24 cellular contexts compared by ENCODE assay signal in the genomic region with DNA sequence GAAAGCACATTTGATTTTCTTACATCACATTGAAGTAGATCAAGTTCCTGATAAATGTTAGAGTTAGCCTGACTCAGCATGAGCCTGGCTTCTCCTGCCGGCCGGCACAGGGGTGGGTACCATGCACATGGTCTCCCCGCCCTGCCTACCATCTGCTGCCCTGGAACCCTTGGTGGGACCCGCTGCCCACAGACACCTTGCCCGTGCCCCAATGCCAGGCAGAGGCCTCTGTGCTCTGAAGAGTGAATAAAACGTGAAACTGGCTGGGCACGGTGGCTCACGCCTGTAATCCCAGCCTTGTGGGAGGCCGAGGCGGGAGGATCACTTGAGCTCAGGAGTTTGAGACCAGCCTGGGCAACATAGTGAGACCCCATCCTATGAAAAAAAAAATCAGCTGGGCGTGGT. TPM values are rescaled to one million over a fixed set of nuclear protein-coding genes. Genes with fewer than 3 reads are reported as not detected.
A peak's percentile ranks its signal among the peaks of the same experiment; 100 is the strongest.
DNase-seq lines count a peak whose midpoint lies in the region; ATAC-seq and TF ChIP-seq lines count a peak whose summit lies in the region.
"Had no signal": no experiment of that assay in that cellular context is flagged by ENCODE, and none has a peak within 500 bp of the region (broad histone marks: within the 10 kb centered on the region; RNA-seq: fewer than 3 reads in every experiment).

No MANE protein-coding gene starts in this region.

- H3K4me2 ChIP-seq in BLaER1 treated with 17β-estradiol and CSF1 and Interleukin-3, amounts not matched to agents 10 nM and 100 nM = peak overlapping the region in 6 of 11 experiments; percentile 15 to 99 (median 72); a peak in 5 of 22 replicates

- peaks cover 5% of the 10 kb centered on the region; the same call in 1 of the 2 replicates for H3K27me3 Mint-ChIP-seq in WTC11 (ENCODE audit: low read depth)
- H3K27me3 Mint-ChIP-seq: type B pancreatic cell had no signal

- no peak overlapping the region for H3K27ac Mint-ChIP-seq in WTC11
- H3K27ac Mint-ChIP-seq: CD4-positive, alpha-beta T cell; type B pancreatic cell had no signal

- H3K4me1 Mint-ChIP-seq in WTC11 = no peaks in the 10 kb centered on the region

- H3K9ac ChIP-seq in BLaER1 treated with 17β-estradiol and CSF1 and Interleukin-3, amounts not matched to agents 10 nM and 100 nM = peak overlapping the region in 2 of 11 experiments; percentile 5 to 15; a peak in 3 of 22 replicates

- CTCF ChIA-PET in WTC11 (lab: Charles Lee) = no interaction called here

- H3K4me1 ChIP-seq in BLaER1 treated with 17β-estradiol and CSF1 and Interleukin-3, amounts not matched to agents 10 nM and 100 nM = peaks cover 48 to 78% (median 57%) of the 10 kb centered on the region in 10 experiments

- peaks cover 23 to 31% (median 29%) of the 10 kb centered on the region in 11 experiments for H3K9me3 ChIP-seq in BLaER1 treated with 17β-estradiol and CSF1 and Interleukin-3, amounts not matched to agents 10 nM and 100 nM (replicated peaks in 1 of 11)
- H3K9me3 ChIP-seq: esophagus squamous epithelium, stomach had no signal

- no peak for TF ChIP-seq CTCF in WTC11 (IDR thresholded peaks at IDR 0.05)
- TF ChIP-seq CTCF in omental fat pad (IDR thresholded peaks at IDR 0.05) = no peak

- POLR2A ChIA-PET in WTC11 (lab: Charles Lee) = no interaction called here

- peaks cover 15% of the 10 kb centered on the region for H3K36me3 Mint-ChIP-seq in WTC11

- peaks cover 0 to 21% (median 14%) of the 10 kb centered on the region in 11 experiments; a peak in 17 of 22 replicates for H3K27me3 ChIP-seq in BLaER1 treated with 17β-estradiol and CSF1 and Interleukin-3, amounts not matched to agents 10 nM and 100 nM
- no peaks in the 10 kb centered on the region for H3K27me3 ChIP-seq in H7 (ENCODE audit: control insufficient read depth, insufficient read depth, low read length)

- H3K9me3 Mint-ChIP-seq in WTC11 = peaks cover 10% of the 10 kb centered on the region
- H3K9me3 Mint-ChIP-seq: CD4-positive, alpha-beta T cell; type B pancreatic cell had no signal

- DNase-seq in H7 (peak; percentile 31), WTC11 (ENCODE audit: low spot score) (no peak), iris pigment epithelial cell (ENCODE audit: low read depth) (peak; percentile 29), DMS79 treated with DMSO at 0.1 percent for 48 hours (lab: John Stamatoyannopoulos, UW) (no peak), omental fat pad (ENCODE audit: low spot score) (no peak), amygdala (lab: John Stamatoyannopoulos, UW) (no peak), NCI-H1092 treated with DMSO at 0.1 percent for 48 hours (lab: John Stamatoyannopoulos, UW) (no peak)
- DNase-seq: activated CD4-positive, alpha-beta T cell treated with anti-CD3 and anti-CD28 coated beads, Interleukin-2, amount 50 U/mL, for 48 hours; activated naive CD4-positive, alpha-beta T cell; anterior cingulate cortex; CD4-positive, alpha-beta T cell; esophagus squamous epithelium; HCEC 1CT; mesendoderm; NCI-H1436 treated with DMSO at 0.1 percent for 48 hours; NCI-H2171 treated with DMSO at 0.1 percent for 48 hours; NCI-H526 treated with DMSO at 0.1 percent for 48 hours; stimulated activated CD4-positive, alpha-beta T cell treated with anti-CD3 and anti-CD28 coated beads, Interleukin-4, amount 100 ng/mL, for 1 hour; stomach; WERI-Rb-1 had no signal

- no peak overlapping the region for H3K27ac ChIP-seq in BLaER1 treated with 17β-estradiol and CSF1 and Interleukin-3, amounts not matched to agents 10 nM and 100 nM
- H3K27ac ChIP-seq: esophagus squamous epithelium, stomach, WERI-Rb-1 had no signal

- peaks cover 7 to 24% (median 21%) of the 10 kb centered on the region in 11 experiments; a peak in 16 of 22 replicates for H3K36me3 ChIP-seq in BLaER1 treated with 17β-estradiol and CSF1 and Interleukin-3, amounts not matched to agents 10 nM and 100 nM
- H3K36me3 ChIP-seq in H7 (replicated peaks; ENCODE audit: control insufficient read depth, insufficient read depth, low read length) = no peaks in the 10 kb centered on the region
- H3K36me3 ChIP-seq: esophagus squamous epithelium, stomach, WERI-Rb-1 had no signal

- H4K20me1 ChIP-seq in BLaER1 treated with 17β-estradiol and CSF1 and Interleukin-3, amounts not matched to agents 10 nM and 100 nM = peaks cover 31 to 56% (median 54%) of the 10 kb centered on the region in 11 experiments; a peak in 21 of 22 replicates

- peak overlapping the region; percentile 48; the same call in 1 of the 2 replicates for H3K4me3 Mint-ChIP-seq in WTC11
- H3K4me3 Mint-ChIP-seq: CD4-positive, alpha-beta T cell; type B pancreatic cell had no signal

- no peak overlapping the region for H3K4me3 ChIP-seq in BLaER1 treated with 17β-estradiol and CSF1 and Interleukin-3, amounts not matched to agents 10 nM and 100 nM
- H3K4me3 ChIP-seq in H7 (ENCODE audit: insufficient read depth, low read depth, low read length) = no peak overlapping the region

- ATAC-seq in WTC11 = no peak
- no peak for ATAC-seq in omental fat pad (ENCODE audit: low FRiP score)
- ATAC-seq: Right ventricle myocardium inferior had no signal

TF ChIP-seq in WTC11, 78 proteins besides CTCF, POLR2A, EP300 and RAD21:
- TF ChIP-seq ATF1 (CRISPR knock-in tag; IDR thresholded peaks at IDR 0.05) (no peak), ZNF121 (CRISPR knock-in tag; IDR thresholded peaks at IDR 0.05) (peak; percentile 86)

RNA-seq across cellular contexts. Expression of a gene that starts 17.3 kb away (rescaled TPM):
- 7.0 and 15.7 TPM in 2 replicates for total RNA-seq in H7 (2014; rRNA removed; shearing (Covaris generic))
- 20.4 to 23.1 TPM (median 21.2 TPM) in 3 replicates for total RNA-seq in WTC11 (2021)
- 10 to 100 TPM in 3 of 4 donors, 1 to 10 TPM in 1; 8.3 to 18.3 (median 10.5) TPM for total RNA-seq in omental fat pad

RNA-seq across cellular contexts. Expression of a gene that starts 17.5 kb away (rescaled TPM):
- 0.78 and 1.0 TPM in 2 replicates for total RNA-seq in H7 (2014; rRNA removed; shearing (Covaris generic))
- 2.9 to 5.9 TPM (median 4.8 TPM) in 3 replicates for total RNA-seq in WTC11 (2021)
- total RNA-seq in omental fat pad = 1 to 10 TPM in 3 of 4 donors, under 1 TPM in 1; 0.84 to 3.8 (median 2.1) TPM
- total RNA-seq: Daoy had no signal

RNA-seq across cellular contexts. Expression of a gene that starts 35.5 kb away (rescaled TPM):
- 0.55 and 0.76 TPM in 2 replicates for total RNA-seq in H7 (2014; rRNA removed; shearing (Covaris generic))
- total RNA-seq in WTC11 (2021) (2.0 to 2.5 TPM (median 2.3 TPM) in 3 replicates), omental fat pad (not detected)
- total RNA-seq: CD4-positive, alpha-beta T cell; Daoy; esophagus squamous epithelium; Right ventricle myocardium inferior had no signal

RNA-seq across cellular contexts. Expression of a gene that starts 53.5 kb away (rescaled TPM):
- 37.9 and 39.0 TPM in 2 replicates for total RNA-seq in H7 (2014; rRNA removed; shearing (Covaris generic))
- total RNA-seq in WTC11 (2021) (61.6 to 63.7 TPM (median 61.9 TPM) in 3 replicates), omental fat pad (10 to 100 TPM; 29.6 to 59.9 (median 31.5) TPM)

Comparison
In these comparisons a context has a peak if more than half of its experiments do, and no peak if none do; other contexts are left out.
1. DNase-seq: peak in H7 (single experiment) and iris pigment epithelial cell (single experiment); none in WTC11 (single experiment), DMS79 treated with DMSO at 0.1 percent for 48 hours (single experiment), omental fat pad (single experiment), amygdala (0 of 56) and NCI-H1092 treated with DMSO at 0.1 percent for 48 hours (single experiment).